In the genomic region with DNA sequence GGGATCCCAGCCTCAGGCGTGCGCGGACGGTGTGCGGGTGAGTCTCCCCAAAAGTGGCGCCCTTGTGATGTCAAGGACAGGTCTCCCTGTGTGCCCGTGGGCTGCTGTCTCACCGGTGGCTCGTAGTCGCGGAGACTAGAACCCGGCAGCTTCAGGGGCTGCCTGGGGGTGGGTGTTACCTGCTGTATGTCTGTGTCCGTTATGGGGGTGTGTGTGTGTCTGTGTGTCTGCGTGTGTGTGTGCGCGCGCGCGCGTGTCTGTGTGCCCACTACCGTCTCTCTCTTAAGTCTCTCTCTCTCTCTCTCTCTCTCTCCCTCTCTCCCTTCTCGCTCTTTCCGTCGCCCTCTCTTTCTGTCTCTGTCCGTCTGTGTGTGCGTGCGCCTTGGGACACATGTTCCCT, we compare ENCODE assay signal across 8 cellular contexts.
DNase-seq lines count a peak whose midpoint lies in the region; ATAC-seq and TF ChIP-seq lines count a peak whose summit lies in the region.
"Not testable (repeated sequence)": the region's sequence is repeated elsewhere in the genome, so short reads cannot be mapped to it uniquely, and the experiment has no call there.

No MANE protein-coding gene starts in this region.

- not testable (repeated sequence) for H3K9me3 ChIP-seq in HUES6 (ENCODE audit: control insufficient read depth, insufficient read depth, low read depth, low read length); ectodermal cell (ENCODE audit: control insufficient read depth, low read length); neutrophil; testis

- H3K4me1 ChIP-seq in HUES6 (ENCODE audit: control insufficient read depth, insufficient read depth, low read length); ectodermal cell (ENCODE audit: control insufficient read depth, insufficient read depth, low read length); neutrophil (ENCODE audit: control insufficient read depth in 1 of 2, insufficient read depth in 1 of 2, low read depth in 1 of 2, low read length in 1 of 2); testis: not testable (repeated sequence)

- H3K36me3 Mint-ChIP-seq in activated T-cell treated with anti-CD3 and anti-CD28 coated beads, Interleukin-2, amount 50 U/mL, for 4 hours (ENCODE audit: insufficient read depth); immature natural killer cell: not testable (repeated sequence)

- H3K9ac ChIP-seq in HUES6 (ENCODE audit: low read length): not testable (repeated sequence)

- H3K27me3 Mint-ChIP-seq in activated T-cell treated with anti-CD3 and anti-CD28 coated beads, Interleukin-2, amount 50 U/mL, for 4 hours (ENCODE audit: low read depth): not testable (repeated sequence)
- H3K27me3 Mint-ChIP-seq in immature natural killer cell (ENCODE audit: low read depth in 3 of 3): peaks cover 7 to 13% (median 8%) of the 10 kb centered on the region in 3 donors

- WGBS in ectodermal cell, 2 experiments: 10 to 15% methylated on average over 10 to 21 of the region's 27 CpGs
- WGBS in testis, 2 donors: 2% methylated on average over 9 to 11 of the region's 27 CpGs

- H3K4me3 ChIP-seq in HUES6 (ENCODE audit: low read depth, low read length): peak overlapping the region; percentile 78
- H3K4me3 ChIP-seq in ectodermal cell (ENCODE audit: insufficient read depth, low read depth, low read length): peak overlapping the region; percentile 43
- H3K4me3 ChIP-seq in neutrophil (ENCODE audit: low read depth in 1 of 2, low read length in 1 of 2): peak overlapping the region; percentile 67 to 68
- H3K4me3 ChIP-seq in testis: peak overlapping the region; percentile 63 to 68

- not testable (repeated sequence) for H3K9me3 Mint-ChIP-seq in activated T-cell treated with anti-CD3 and anti-CD28 coated beads, Interleukin-2, amount 50 U/mL, for 4 hours; immature natural killer cell

- peak overlapping the region; percentile 97 for H3K4me3 Mint-ChIP-seq in activated T-cell treated with anti-CD3 and anti-CD28 coated beads, Interleukin-2, amount 50 U/mL, for 4 hours
- H3K4me3 Mint-ChIP-seq in immature natural killer cell: peak overlapping the region; percentile 96 to 100 (median 99)

- not testable (repeated sequence) for H3K27me3 ChIP-seq in HUES6 (ENCODE audit: control insufficient read depth, insufficient read depth, low read length); ectodermal cell (ENCODE audit: control insufficient read depth, insufficient read depth, low read length, poor library complexity, severe bottlenecking); neutrophil; testis

- not testable (repeated sequence) for TF ChIP-seq CTCF in neutrophil (IDR thresholded peaks at IDR 0.05); testis (IDR thresholded peaks at IDR 0.05)

- H3K27ac Mint-ChIP-seq in immature natural killer cell: peak overlapping the region; percentile 87 to 99 (median 94)

- H3K36me3 ChIP-seq in HUES6 (ENCODE audit: control insufficient read depth, insufficient read depth, low read length); ectodermal cell (ENCODE audit: control insufficient read depth, insufficient read depth, low read length); neutrophil; testis (ENCODE audit: low read depth, missing control alignments): not testable (repeated sequence)

- DNase-seq in Daoy (ENCODE audit: low read depth): peak; percentile 38
- DNase-seq in RKO (ENCODE audit: low spot score): peak; percentile 9
- not testable (repeated sequence) for DNase-seq in activated T-cell treated with anti-CD3 and anti-CD28 coated beads, Interleukin-2, amount 50 U/mL, for 4 hours
- peak in 2 of 3 donors; percentile 54 to 65 for DNase-seq in immature natural killer cell
- DNase-seq in testis: peak; percentile 66

- not testable (repeated sequence) for TF ChIP-seq POLR2A in testis (IDR thresholded peaks at IDR 0.05)

- intact Hi-C loops in testis (cut with DNase I; ENCODE audit: low total_unique reads): not testable (repeated sequence)

- not testable (repeated sequence) for H3K4me1 Mint-ChIP-seq in activated T-cell treated with anti-CD3 and anti-CD28 coated beads, Interleukin-2, amount 50 U/mL, for 4 hours (ENCODE audit: low read depth)
- H3K4me1 Mint-ChIP-seq in immature natural killer cell: peaks cover 8 to 10% of the 10 kb centered on the region in 2 donors

- H3K27ac ChIP-seq in HUES6 (ENCODE audit: low read depth, low read length); ectodermal cell (ENCODE audit: insufficient read depth, low read depth, low read length, poor library complexity, severe bottlenecking): not testable (repeated sequence)
- H3K27ac ChIP-seq in neutrophil: peak overlapping the region; percentile 67
- peak overlapping the region; percentile 66 to 68 for H3K27ac ChIP-seq in testis

- ATAC-seq in activated T-cell treated with anti-CD3 and anti-CD28 coated beads, Interleukin-2, amount 50 U/mL, for 4 hours: peak; percentile 70 to 88
